8 cellular contexts compared by ENCODE assay signal in the genomic region with DNA sequence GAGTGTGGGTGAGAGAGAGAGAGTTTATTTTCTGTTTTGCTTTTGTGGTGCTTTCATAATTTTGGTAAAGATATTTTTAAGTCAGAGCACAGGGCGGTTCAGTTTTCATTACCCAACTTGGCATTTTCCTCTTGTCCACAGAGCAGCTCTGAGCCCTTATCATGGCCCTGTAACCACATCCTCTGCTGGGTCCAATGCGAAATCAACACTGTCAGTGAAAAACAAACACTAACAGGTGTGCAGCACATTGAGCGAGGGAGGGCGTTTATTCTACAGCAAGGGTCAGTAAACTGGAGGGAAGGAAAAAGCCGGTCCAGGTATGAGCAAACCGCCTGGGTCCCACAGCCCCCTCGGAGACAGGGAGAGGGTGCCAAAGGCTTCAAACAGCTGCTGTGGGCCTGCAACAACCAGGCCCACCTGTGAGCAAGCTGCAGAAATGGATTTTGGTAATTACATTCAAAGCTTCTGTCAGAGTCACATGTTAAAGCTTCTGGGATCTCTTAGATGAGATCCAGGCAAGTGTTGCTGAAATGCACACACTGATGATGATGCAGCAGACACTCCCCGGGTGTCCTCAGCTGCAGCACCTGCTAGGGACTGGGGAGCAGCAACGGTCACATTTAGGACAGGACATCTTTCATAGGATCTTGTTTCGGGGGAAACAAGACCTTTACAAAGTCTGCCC.
DNase-seq lines count a peak whose midpoint lies in the region; ATAC-seq, FAIRE-seq and TF ChIP-seq lines count a peak whose summit lies in the region.

No MANE protein-coding gene starts in this region.

- DNase-seq in activated naive CD8-positive, alpha-beta T cell treated with anti-CD3 and anti-CD28 coated beads, Interleukin-2, amount 50 U/mL, for 24 hours: no peak
- peak; percentile 60 for DNase-seq in NCI-H2171 (lab: John Stamatoyannopoulos, UW)
- DNase-seq in activated naive CD4-positive, alpha-beta T cell treated with anti-CD3 and anti-CD28 coated beads, Interleukin-2, amount 10 ng/mL, durations not matched to agents 7 days and 5 days: peak; percentile 77
- DNase-seq in cerebellar cortex (ENCODE audit: low spot score): no peak
- DNase-seq in dorsolateral prefrontal cortex: no peak
- no peak for DNase-seq in HTR-8/SVneo (ENCODE audit: insufficient read length, low spot score)

- no peaks in the 10 kb centered on the region for H3K36me3 Mint-ChIP-seq in activated naive CD8-positive, alpha-beta T cell
- H3K36me3 Mint-ChIP-seq in activated naive CD8-positive, alpha-beta T cell treated with anti-CD3 and anti-CD28 coated beads, Interleukin-2, amount 50 U/mL, for 24 hours (ENCODE audit: low read depth): no peaks in the 10 kb centered on the region
- H3K36me3 Mint-ChIP-seq in activated naive CD4-positive, alpha-beta T cell treated with anti-CD3 and anti-CD28 coated beads, Interleukin-2, amount 10 ng/mL, durations not matched to agents 7 days and 5 days: peaks cover 12% of the 10 kb centered on the region

- peak overlapping the region; percentile 38 for H3K4me3 Mint-ChIP-seq in activated naive CD8-positive, alpha-beta T cell
- H3K4me3 Mint-ChIP-seq in activated naive CD8-positive, alpha-beta T cell treated with anti-CD3 and anti-CD28 coated beads, Interleukin-2, amount 50 U/mL, for 24 hours: no peak overlapping the region
- H3K4me3 Mint-ChIP-seq in activated naive CD4-positive, alpha-beta T cell treated with anti-CD3 and anti-CD28 coated beads, Interleukin-2, amount 10 ng/mL, durations not matched to agents 7 days and 5 days: peak overlapping the region; percentile 25

- H3K27me3 Mint-ChIP-seq in activated naive CD8-positive, alpha-beta T cell: no peaks in the 10 kb centered on the region
- H3K27me3 Mint-ChIP-seq in activated naive CD8-positive, alpha-beta T cell treated with anti-CD3 and anti-CD28 coated beads, Interleukin-2, amount 50 U/mL, for 24 hours: no peaks in the 10 kb centered on the region
- H3K27me3 Mint-ChIP-seq in activated naive CD4-positive, alpha-beta T cell treated with anti-CD3 and anti-CD28 coated beads, Interleukin-2, amount 10 ng/mL, durations not matched to agents 7 days and 5 days: peaks cover 11% of the 10 kb centered on the region

- no peak for ATAC-seq in activated naive CD8-positive, alpha-beta T cell treated with anti-CD3 and anti-CD28 coated beads, Interleukin-2, amount 50 U/mL, for 24 hours
- ATAC-seq in HG02973 (IDR thresholded peaks at IDR 0.05; ENCODE audit: unreplicated experiment): peak; percentile 82

- intact Hi-C loops in dorsolateral prefrontal cortex (cut with DNase I): no loop called here

- H3K9me3 Mint-ChIP-seq in activated naive CD8-positive, alpha-beta T cell (ENCODE audit: low read depth): no peaks in the 10 kb centered on the region
- no peaks in the 10 kb centered on the region for H3K9me3 Mint-ChIP-seq in activated naive CD8-positive, alpha-beta T cell treated with anti-CD3 and anti-CD28 coated beads, Interleukin-2, amount 50 U/mL, for 24 hours
- no peaks in the 10 kb centered on the region for H3K9me3 Mint-ChIP-seq in activated naive CD4-positive, alpha-beta T cell treated with anti-CD3 and anti-CD28 coated beads, Interleukin-2, amount 10 ng/mL, durations not matched to agents 7 days and 5 days

- no peak overlapping the region for H3K27ac ChIP-seq in dorsolateral prefrontal cortex

- peaks cover 0 to under 1% (median 0%) of the 10 kb centered on the region in 45 donors for H3K27me3 ChIP-seq in dorsolateral prefrontal cortex

- TF ChIP-seq CTCF in dorsolateral prefrontal cortex (IDR thresholded peaks at IDR 0.05 in 54 of 56, conservative IDR thresholded peaks at IDR 0.05 in 2 of 56; ENCODE audit: low read depth in 1 of 56, partially characterized antibody in 56 of 56): no peak

- no peak overlapping the region for H3K4me3 ChIP-seq in dorsolateral prefrontal cortex

- FAIRE-seq in HTR-8/SVneo (lab: Jason Lieb, UNC): no peak

- peaks cover 49% of the 10 kb centered on the region for H3K4me1 Mint-ChIP-seq in activated naive CD8-positive, alpha-beta T cell (ENCODE audit: low read depth)
- peaks cover 38% of the 10 kb centered on the region for H3K4me1 Mint-ChIP-seq in activated naive CD8-positive, alpha-beta T cell treated with anti-CD3 and anti-CD28 coated beads, Interleukin-2, amount 50 U/mL, for 24 hours
- H3K4me1 Mint-ChIP-seq in activated naive CD4-positive, alpha-beta T cell treated with anti-CD3 and anti-CD28 coated beads, Interleukin-2, amount 10 ng/mL, durations not matched to agents 7 days and 5 days: peaks cover 43% of the 10 kb centered on the region

- H3K27ac Mint-ChIP-seq in activated naive CD8-positive, alpha-beta T cell: peak overlapping the region; percentile 51
- H3K27ac Mint-ChIP-seq in activated naive CD8-positive, alpha-beta T cell treated with anti-CD3 and anti-CD28 coated beads, Interleukin-2, amount 50 U/mL, for 24 hours: no peak overlapping the region
- H3K27ac Mint-ChIP-seq in activated naive CD4-positive, alpha-beta T cell treated with anti-CD3 and anti-CD28 coated beads, Interleukin-2, amount 10 ng/mL, durations not matched to agents 7 days and 5 days: peak overlapping the region; percentile 95

- CTCF ChIA-PET in activated naive CD4-positive, alpha-beta T cell treated with anti-CD3 and anti-CD28 coated beads, Interleukin-2, amount 10 ng/mL, durations not matched to agents 7 days and 5 days (lab: Charles Lee): interaction anchor here (1.6 kb wide), 1 partner anchor 9 kb away, joined by 3 read pairs; no protein-coding TSS in a partner anchor

Comparison
In these comparisons a context has a peak if more than half of its experiments do, and no peak if none do; other contexts are left out.
1. DNase-seq: peak in NCI-H2171 (single experiment) and activated naive CD4-positive, alpha-beta T cell treated with anti-CD3 and anti-CD28 coated beads, Interleukin-2, amount 10 ng/mL, durations not matched to agents 7 days and 5 days (single experiment); none in activated naive CD8-positive, alpha-beta T cell treated with anti-CD3 and anti-CD28 coated beads, Interleukin-2, amount 50 U/mL, for 24 hours (single experiment), cerebellar cortex (single experiment), dorsolateral prefrontal cortex (0 of 10) and HTR-8/SVneo (single experiment).